Comparison of ENCODE assay signal across 19 cellular contexts in genomic region chr5:135050244-135050767, GRCh38. TPM values are rescaled to one million over a fixed set of nuclear protein-coding genes. Genes with fewer than 3 reads are reported as not detected.
DNase-seq lines count a peak whose midpoint lies in the region; ATAC-seq lines count a peak whose summit lies in the region.
"Had no signal": no experiment of that assay in that cellular context is flagged by ENCODE, and none has a peak within 500 bp of the region (broad histone marks: within the 10 kb centered on the region; RNA-seq: fewer than 3 reads in every experiment).

No MANE protein-coding gene starts in this region.

- H3K36me3 ChIP-seq in HUES48 (ENCODE audit: control insufficient read depth, insufficient read depth, low read length) (no peaks in the 10 kb centered on the region), iPS-18a (ENCODE audit: control insufficient read depth, low read depth, low read length) (no peaks in the 10 kb centered on the region), neuronal stem cell (replicated peaks in 1 of 2; ENCODE audit: control insufficient read depth in 2 of 2, insufficient read depth in 2 of 2, low read length in 2 of 2) (no peaks in the 10 kb centered on the region)
- H3K36me3 ChIP-seq: neutrophil had no signal

- H2AFZ ChIP-seq in neuronal stem cell (ENCODE audit: low read length), result peak overlapping the region; percentile 15
- H2AFZ ChIP-seq: GM23248 had no signal

- H3K27me3 ChIP-seq in HUES48 (ENCODE audit: control insufficient read depth, insufficient read depth, low read length), result peaks cover 93% of the 10 kb centered on the region
- H3K27me3 ChIP-seq in iPS-18a (ENCODE audit: control insufficient read depth, insufficient read depth, low read length), result peaks cover 87% of the 10 kb centered on the region
- peaks cover 15 to 94% (median 61%) of the 10 kb centered on the region in 3 experiments for H3K27me3 ChIP-seq in neuronal stem cell (ENCODE audit: control insufficient read depth in 3 of 3, insufficient read depth in 3 of 3, low read depth in 1 of 3, low read length in 3 of 3)

- H3K23ac ChIP-seq in neuronal stem cell (ENCODE audit: low read depth, low read length, poor library complexity), result peak overlapping the region; percentile 67

- H3K9me3 ChIP-seq in HUES48 (ENCODE audit: control insufficient read depth, insufficient read depth, low read length), result no peaks in the 10 kb centered on the region
- H3K9me3 ChIP-seq in iPS-18a (ENCODE audit: control insufficient read depth, low read depth, low read length), result no peaks in the 10 kb centered on the region
- no peaks in the 10 kb centered on the region for H3K9me3 ChIP-seq in neuronal stem cell (replicated peaks in 1 of 2; ENCODE audit: control insufficient read depth in 2 of 2, insufficient read depth in 1 of 2, low read depth in 1 of 2, low read length in 2 of 2)
- H3K9me3 ChIP-seq: mucosa of descending colon, neutrophil had no signal

- ATAC-seq in HG02571 (IDR thresholded peaks at IDR 0.05; ENCODE audit: unreplicated experiment), result no peak
- ATAC-seq: mucosa of descending colon, T-helper 17 cell had no signal

- no peak overlapping the region for H2BK120ac ChIP-seq in neuronal stem cell (ENCODE audit: low read depth, low read length)

- peak overlapping the region; percentile 62 for H3K4me3 ChIP-seq in HUES48 (ENCODE audit: low read depth, low read length)
- peak overlapping the region; percentile 40 for H3K4me3 ChIP-seq in iPS-18a (ENCODE audit: low read length)
- peak overlapping the region in 1 of 2 donors; percentile 72 for H3K4me3 ChIP-seq in neuronal stem cell (ENCODE audit: low read length in 2 of 2)
- H3K4me3 ChIP-seq: GM23248, mucosa of descending colon had no signal

- H2BK5ac ChIP-seq in neuronal stem cell (ENCODE audit: low read length), result no peak overlapping the region

- DNase-seq in dedifferentiated amniotic fluid mesenchymal stem cell (ENCODE audit: extremely low spot score) (peak; percentile 14), neuronal stem cell (ENCODE audit: low spot score) (no peak), retina (no peak), SW 1271 (lab: John Stamatoyannopoulos, UW) (no peak)
- DNase-seq in activated naive CD4-positive, alpha-beta T cell treated with anti-CD3 and anti-CD28 coated beads, Interleukin-2, amount 50 U/mL, for 16 hours, result no peak
- DNase-seq: activated CD4-positive, alpha-beta T cell treated with anti-CD3 and anti-CD28 coated beads, Interleukin-2, amount 10 ng/mL, durations not matched to agents 7 days and 5 days; activated naive CD4-positive, alpha-beta T cell treated with Interleukin-2 at 50 U/mL for 16 hours; activated T-cell treated with anti-CD3 and anti-CD28 coated beads, Interleukin-2, amount 50 U/mL, for 48 hours; cortex of kidney; GM23248; Kasumi-1; NCI-H510A treated with DMSO at 0.1 percent for 48 hours; stimulated activated CD8-positive, alpha-beta memory T cell treated with anti-CD3 and anti-CD28 coated beads, Interleukin-4, amount 100 ng/mL, for 48 hours; T-helper 17 cell had no signal

- no peak overlapping the region for H2AK5ac ChIP-seq in neuronal stem cell (ENCODE audit: low read depth, low read length)

- H2BK15ac ChIP-seq in neuronal stem cell (ENCODE audit: low read length), result peak overlapping the region; percentile 42

- WGBS in neuronal stem cell (ENCODE audit: extremely low coverage in 2 of 2, insufficient read length in 2 of 2, insufficient replicate concordance in 1 of 2), 2 donors, result no CpG with 5 or more reads among the region's 45 CpGs

- no peak overlapping the region for H3K27ac ChIP-seq in HUES48 (ENCODE audit: low read depth, low read length)
- H3K27ac ChIP-seq in iPS-18a (ENCODE audit: low read length), result no peak overlapping the region
- no peak overlapping the region for H3K27ac ChIP-seq in neuronal stem cell (replicated peaks; ENCODE audit: low read length)
- H3K27ac ChIP-seq: GM23248, neutrophil had no signal

- H3K79me1 ChIP-seq in neuronal stem cell (ENCODE audit: low read depth, low read length), result no peaks in the 10 kb centered on the region

- H3K9ac ChIP-seq in HUES48 (ENCODE audit: low read depth, low read length), result no peak overlapping the region
- H3K9ac ChIP-seq in iPS-18a (ENCODE audit: low read length), result no peak overlapping the region
- H3K9ac ChIP-seq in neuronal stem cell (ENCODE audit: low read depth, low read length, poor library complexity), result peak overlapping the region; percentile 67
- H3K9ac ChIP-seq: GM23248 had no signal

- peak overlapping the region; percentile 10 for H2BK12ac ChIP-seq in neuronal stem cell (ENCODE audit: low read length)

- H3K4me2 ChIP-seq in neuronal stem cell (ENCODE audit: insufficient read depth, low read length, poor library complexity, severe bottlenecking), result peak overlapping the region; percentile 57

- H3K18ac ChIP-seq in neuronal stem cell (ENCODE audit: low read length), result peak overlapping the region; percentile 54

- H3K4ac ChIP-seq in neuronal stem cell (ENCODE audit: low read length), result no peak overlapping the region

- no peak overlapping the region for H4K91ac ChIP-seq in neuronal stem cell (ENCODE audit: low read depth, low read length, poor library complexity)

- H3K14ac ChIP-seq in neuronal stem cell (ENCODE audit: low read length), result no peak overlapping the region

- H4K8ac ChIP-seq in neuronal stem cell (ENCODE audit: low read depth, low read length), result no peak overlapping the region

- H3K4me1 ChIP-seq in HUES48 (ENCODE audit: control insufficient read depth, insufficient read depth, low read length) (no peaks in the 10 kb centered on the region), iPS-18a (ENCODE audit: control insufficient read depth, low read depth, low read length) (no peaks in the 10 kb centered on the region), neuronal stem cell (ENCODE audit: control insufficient read depth in 2 of 2, insufficient read depth in 1 of 2, low read depth in 1 of 2, low read length in 2 of 2) (peaks cover 0 to 17% of the 10 kb centered on the region in 2 donors)

RNA-seq across cellular contexts. Expression of gene PITX1, which starts 16.3 kb away (rescaled TPM):
- polyA plus RNA-seq in neuronal stem cell (2013, experiment 1 of 2), result 0.17 TPM
- polyA plus RNA-seq in neuronal stem cell (2013, experiment 2 of 2), result 0.14 TPM
- polyA plus RNA-seq: GM23248 had no signal
